In the genomic region with DNA sequence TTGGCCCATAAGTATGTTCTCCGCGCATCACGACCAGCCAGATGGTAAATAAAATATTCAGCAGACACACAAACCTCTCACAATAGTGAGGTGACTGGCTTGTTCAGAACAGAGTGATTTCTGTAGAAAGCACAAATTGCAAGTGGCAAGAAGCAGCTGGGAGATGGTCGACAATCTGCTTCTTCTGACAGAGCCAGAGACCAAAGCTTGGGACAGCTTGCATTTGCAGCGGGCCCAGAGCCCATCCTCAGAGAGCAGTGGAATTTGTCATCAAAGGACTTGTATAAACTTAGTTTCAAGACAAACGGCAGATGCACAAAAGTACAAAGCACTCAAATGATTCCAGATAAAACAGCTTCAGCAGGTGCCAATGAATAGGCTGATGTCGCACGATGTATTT, we compare ENCODE assay signal across 1 cellular context.
TF ChIP-seq lines count a peak whose summit lies in the region.

No MANE protein-coding gene starts in this region.

TF ChIP-seq in GM23338, 12 proteins besides CTCF, POLR2A, EP300 and RAD21 (continued from another document):
- no peak for TF ChIP-seq EZH2phosphoT487 (IDR thresholded peaks at IDR 0.05; ENCODE audit: unreplicated experiment)
